21 cellular contexts compared by ENCODE assay signal in the genomic region with DNA sequence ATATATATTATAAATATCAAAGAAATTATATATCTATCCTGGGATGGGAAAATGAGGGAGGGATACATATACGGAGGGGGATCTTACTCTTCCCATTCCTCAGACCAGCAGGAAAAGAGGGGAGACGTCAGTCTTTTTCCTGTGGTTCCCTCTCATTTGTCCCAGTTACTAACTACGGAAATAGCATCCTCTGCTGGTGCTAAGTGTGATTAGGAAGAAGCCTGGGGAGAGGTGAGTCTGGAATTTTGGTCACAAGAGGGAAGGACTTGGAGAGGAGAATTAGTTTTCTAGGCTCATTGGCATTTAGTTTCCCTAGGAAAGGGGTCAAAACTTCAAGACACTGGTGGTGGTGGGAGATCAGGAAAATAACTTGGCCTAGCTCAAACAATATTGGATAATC. TPM values are rescaled to one million over a fixed set of nuclear protein-coding genes. Genes with fewer than 3 reads are reported as not detected.
DNase-seq lines count a peak whose midpoint lies in the region; ATAC-seq and TF ChIP-seq lines count a peak whose summit lies in the region.
"Had no signal": no experiment of that assay in that cellular context is flagged by ENCODE, and none has a peak within 500 bp of the region (broad histone marks: within the 10 kb centered on the region; RNA-seq: fewer than 3 reads in every experiment).

No MANE protein-coding gene starts in this region.

- H2AFZ ChIP-seq in GM23338: no peak overlapping the region

- no peaks in the 10 kb centered on the region for H3K4me1 ChIP-seq in GM23338 (ENCODE audit: insufficient read depth)
- H3K4me1 ChIP-seq: SJSA1 had no signal

- peaks cover 82% of the 10 kb centered on the region for H3K36me3 Mint-ChIP-seq in GM23338 (ENCODE audit: low read depth)
- H3K36me3 Mint-ChIP-seq in HFFc6 (ENCODE audit: low read depth): peaks cover 35% of the 10 kb centered on the region

- no peak overlapping the region for H3K4me3 ChIP-seq in GM23338
- H3K4me3 ChIP-seq in fibroblast of the aortic adventitia (ENCODE audit: low read depth, low read length): no peak overlapping the region
- no peak overlapping the region for H3K4me3 ChIP-seq in retinal pigment epithelial cell (ENCODE audit: low read length)
- H3K4me3 ChIP-seq: SJSA1 had no signal

- H3K9me3 Mint-ChIP-seq in GM23338 (no peaks in the 10 kb centered on the region), HFFc6 (no peaks in the 10 kb centered on the region)
- H3K9me3 Mint-ChIP-seq: CD4-positive, CD25-positive, alpha-beta regulatory T cell had no signal

- H3K9me2 ChIP-seq in GM23338 (ENCODE audit: insufficient read depth): no peaks in the 10 kb centered on the region

- DNase-seq in GM23338 (ENCODE audit: low spot score) (peak; percentile 36), HFFc6 (no peak), fibroblast of the aortic adventitia (ENCODE audit: low read depth) (no peak), retinal pigment epithelial cell (ENCODE audit: low read depth) (no peak), NCI-H1092 (lab: John Stamatoyannopoulos, UW) (no peak), NCI-H345 (lab: John Stamatoyannopoulos, UW) (no peak)
- DNase-seq: CD4-positive, CD25-positive, alpha-beta regulatory T cell; DMS 273 treated with DMSO at 0.1 percent for 48 hours; DND-41; KBM-7; MM.1S; NCI-H1048; NCI-H1436 treated with DMSO at 0.1 percent for 48 hours; NCI-H1930; NCI-H510A; NK-92 treated with Interleukin-12 subunit alpha and Interleukin-12 subunit beta, amount 100 ng/mL, for 24 hours had no signal

- H3K27ac Mint-ChIP-seq in GM23338: no peak overlapping the region
- peak overlapping the region; percentile 18; the same call in 1 of the 2 replicates for H3K27ac Mint-ChIP-seq in HFFc6
- H3K27ac Mint-ChIP-seq: CD4-positive, CD25-positive, alpha-beta regulatory T cell had no signal

- H3K4me2 ChIP-seq in GM23338: no peak overlapping the region

- H3K4me3 Mint-ChIP-seq in GM23338 (no peak overlapping the region), HFFc6 (no peak overlapping the region)

- H3K36me3 ChIP-seq in GM23338 (ENCODE audit: insufficient read depth): peaks cover 32% of the 10 kb centered on the region

- TF ChIP-seq CTCF in GM23338 (conservative IDR thresholded peaks at IDR 0.05; ENCODE audit: low read depth in 2 of 2): peak; percentile 23 to 51; a peak in 3 of 4 replicates
- TF ChIP-seq CTCF in HFFc6 (IDR thresholded peaks at IDR 0.05): peak; percentile 16; the same call in 1 of the 2 replicates
- TF ChIP-seq CTCF in fibroblast of the aortic adventitia (IDR thresholded peaks at IDR 0.05; ENCODE audit: insufficient read depth, low read length): peak; percentile 18
- TF ChIP-seq CTCF in retinal pigment epithelial cell (conservative IDR thresholded peaks at IDR 0.05; ENCODE audit: low read depth, low read length): peak; percentile 26

- 0 out of 2 replicates have a peak, but pooled peaks cover 1% of the 10 kb centered on the region for H3K79me2 ChIP-seq in GM23338 (replicated peaks; ENCODE audit: insufficient read depth)

- H3K4me1 Mint-ChIP-seq in GM23338 (no peaks in the 10 kb centered on the region), HFFc6 (ENCODE audit: low read depth) (no peaks in the 10 kb centered on the region)

- ATAC-seq in GM23338 (peak; percentile 28; the same call in 1 of the 3 replicates), GM19351 (IDR thresholded peaks at IDR 0.05; ENCODE audit: unreplicated experiment) (no peak)
- ATAC-seq: HepG2, Panc1 had no signal

- no peak overlapping the region for H3K27ac ChIP-seq in GM23338 (ENCODE audit: low read depth)
- H3K27ac ChIP-seq: HL-60, SJSA1 had no signal

- H3K27me3 Mint-ChIP-seq in GM23338 (ENCODE audit: insufficient read depth, low read depth, poor library complexity): peaks cover 12% of the 10 kb centered on the region
- no peaks in the 10 kb centered on the region; the same call in 1 of the 2 replicates for H3K27me3 Mint-ChIP-seq in HFFc6 (ENCODE audit: insufficient read depth)
- H3K27me3 Mint-ChIP-seq: CD4-positive, CD25-positive, alpha-beta regulatory T cell had no signal

- H3F3A ChIP-seq in GM23338 (replicated peaks; ENCODE audit: low read depth): peaks cover 17% of the 10 kb centered on the region

- no peaks in the 10 kb centered on the region for H3K27me3 ChIP-seq in GM23338 (ENCODE audit: insufficient read depth)
- H3K27me3 ChIP-seq: SJSA1 had no signal

- peaks cover 9% of the 10 kb centered on the region for H4K20me1 ChIP-seq in GM23338 (replicated peaks; ENCODE audit: insufficient read depth)

TF ChIP-seq in GM23338, 12 proteins besides CTCF, POLR2A, EP300 and RAD21:
- TF ChIP-seq, protein P1, sequence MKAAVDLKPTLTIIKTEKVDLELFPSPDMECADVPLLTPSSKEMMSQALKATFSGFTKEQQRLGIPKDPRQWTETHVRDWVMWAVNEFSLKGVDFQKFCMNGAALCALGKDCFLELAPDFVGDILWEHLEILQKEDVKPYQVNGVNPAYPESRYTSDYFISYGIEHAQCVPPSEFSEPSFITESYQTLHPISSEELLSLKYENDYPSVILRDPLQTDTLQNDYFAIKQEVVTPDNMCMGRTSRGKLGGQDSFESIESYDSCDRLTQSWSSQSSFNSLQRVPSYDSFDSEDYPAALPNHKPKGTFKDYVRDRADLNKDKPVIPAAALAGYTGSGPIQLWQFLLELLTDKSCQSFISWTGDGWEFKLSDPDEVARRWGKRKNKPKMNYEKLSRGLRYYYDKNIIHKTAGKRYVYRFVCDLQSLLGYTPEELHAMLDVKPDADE (IDR thresholded peaks at IDR 0.05): no peak
- TF ChIP-seq EZH2phosphoT487 (IDR thresholded peaks at IDR 0.05; ENCODE audit: unreplicated experiment) (no peak), POLR2AphosphoS5 (IDR thresholded peaks at IDR 0.05; ENCODE audit: low read depth) (no peak), NANOG (IDR thresholded peaks at IDR 0.05; ENCODE audit: borderline replicate concordance) (no peak)
TF ChIP-seq in GM23338: peak in this region for 0.

RNA-seq across cellular contexts. Expression of a gene that starts 11.6 kb away (rescaled TPM):
- 15.2 and 17.7 TPM in 2 replicates for total RNA-seq in GM23338 (2014; rRNA removed; shearing (Covaris generic))
- 64.2 and 64.9 TPM in 2 replicates for polyA plus RNA-seq in GM23338 (2016; fragmentation: Nextera tagmentation; extraction: Ambion mirVana)
- 10 to 100 TPM; 19.1 to 22.4 (median 21.8) TPM for total RNA-seq in HFFc6 (2021; fragmentation: NEBNext Ultra II Directional; extraction: Animal tissue kit (Norgen Biotek cat#: 25700))
- total RNA-seq in fibroblast of the aortic adventitia (ENCODE audit: low replicate concordance): 2.6 and 16.9 TPM in 2 replicates

RNA-seq across cellular contexts. Expression of a gene that starts 12.0 kb away (rescaled TPM):
- total RNA-seq in GM23338 (2014; rRNA removed; shearing (Covaris generic)): 61.1 and 69.3 TPM in 2 replicates
- 56.0 and 59.2 TPM in 2 replicates for polyA plus RNA-seq in GM23338 (2016; fragmentation: Nextera tagmentation; extraction: Ambion mirVana)
- 100 to 1,000 TPM in 2 of 6 experiments, 10 to 100 TPM in 4; 89.9 to 113 (median 97.2) TPM for total RNA-seq in HFFc6 (2021; fragmentation: NEBNext Ultra II Directional; extraction: Animal tissue kit (Norgen Biotek cat#: 25700))
- 46.9 and 66.6 TPM in 2 replicates for total RNA-seq in fibroblast of the aortic adventitia (ENCODE audit: low replicate concordance)

RNA-seq across cellular contexts. Expression of a gene that starts 32.5 kb away (rescaled TPM):
- 35.7 and 42.3 TPM in 2 replicates for total RNA-seq in GM23338 (2014; rRNA removed; shearing (Covaris generic))
- polyA plus RNA-seq in GM23338 (2016; fragmentation: Nextera tagmentation; extraction: Ambion mirVana): 15.7 and 16.9 TPM in 2 replicates
- 10 to 100 TPM; 67.5 to 82.1 (median 74.1) TPM for total RNA-seq in HFFc6 (2021; fragmentation: NEBNext Ultra II Directional; extraction: Animal tissue kit (Norgen Biotek cat#: 25700))
- 30.0 and 49.6 TPM in 2 replicates for total RNA-seq in fibroblast of the aortic adventitia (ENCODE audit: low replicate concordance)

RNA-seq across cellular contexts. Expression of a gene that starts 40.9 kb away (rescaled TPM):
- 282 and 311 TPM in 2 replicates for total RNA-seq in GM23338 (2014; rRNA removed; shearing (Covaris generic))
- polyA plus RNA-seq in GM23338 (2016; fragmentation: Nextera tagmentation; extraction: Ambion mirVana): 363 and 379 TPM in 2 replicates
- total RNA-seq in HFFc6 (2021; fragmentation: NEBNext Ultra II Directional; extraction: Animal tissue kit (Norgen Biotek cat#: 25700)): 100 to 1,000 TPM; 128 to 186 (median 140) TPM
- 63.4 and 139 TPM in 2 replicates for total RNA-seq in fibroblast of the aortic adventitia (ENCODE audit: low replicate concordance)

RNA-seq across cellular contexts. Expression of a gene that starts 42.9 kb away (rescaled TPM):
- total RNA-seq in GM23338 (2014; rRNA removed; shearing (Covaris generic)): 25.2 and 25.4 TPM in 2 replicates
- polyA plus RNA-seq in GM23338 (2016; fragmentation: Nextera tagmentation; extraction: Ambion mirVana): 14.4 and 16.8 TPM in 2 replicates
- total RNA-seq in HFFc6 (2021; fragmentation: NEBNext Ultra II Directional; extraction: Animal tissue kit (Norgen Biotek cat#: 25700)): 10 to 100 TPM; 13.0 to 17.1 (median 15.6) TPM
- total RNA-seq in fibroblast of the aortic adventitia (ENCODE audit: low replicate concordance): 12.6 and 16.2 TPM in 2 replicates
